Comparison of ENCODE assay signal across 11 cellular contexts in the genomic region with DNA sequence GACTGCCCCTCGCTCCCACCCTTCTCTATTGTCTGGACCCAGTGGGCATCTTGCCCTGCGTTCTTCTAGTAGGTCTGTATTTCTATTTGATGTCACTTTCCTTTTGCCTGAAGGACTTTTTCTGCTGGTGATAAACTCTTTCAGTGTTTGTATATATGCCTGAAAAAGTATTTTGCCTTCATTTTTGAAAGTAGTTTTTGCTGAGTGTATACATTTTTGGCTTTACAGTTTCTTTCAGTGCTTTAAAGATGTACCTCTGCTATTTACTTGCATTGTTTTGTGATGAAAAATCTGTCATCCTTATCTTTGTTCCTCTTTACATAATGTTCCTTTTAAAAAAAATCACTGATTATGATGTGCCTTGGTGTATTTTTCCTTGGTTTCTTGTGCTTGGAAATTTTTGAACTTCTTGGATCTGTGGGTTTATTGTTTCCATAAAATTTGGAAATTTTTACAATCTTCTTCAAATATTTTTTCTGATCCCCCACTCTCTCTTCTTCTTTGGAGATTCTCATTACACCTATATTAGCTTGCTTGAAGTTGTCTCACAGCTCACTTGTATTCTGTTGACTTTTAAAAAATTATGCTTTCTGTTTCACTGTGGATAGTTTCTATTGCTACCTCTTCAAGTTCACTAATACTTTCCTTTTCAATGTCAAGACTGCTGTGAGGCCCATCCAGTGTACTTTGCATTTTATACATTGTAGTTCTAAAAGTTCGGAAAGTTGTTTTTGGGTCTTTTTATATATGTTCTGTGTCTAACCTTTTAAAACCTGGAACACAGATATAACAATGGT.
DNase-seq lines count a peak whose midpoint lies in the region; ATAC-seq and TF ChIP-seq lines count a peak whose summit lies in the region.
"Had no signal": no experiment of that assay in that cellular context is flagged by ENCODE, and none has a peak within 500 bp of the region (broad histone marks: within the 10 kb centered on the region; RNA-seq: fewer than 3 reads in every experiment).

No MANE protein-coding gene starts in this region.

- no peak overlapping the region for H3K4me3 ChIP-seq in brain microvascular endothelial cell (ENCODE audit: low read depth, low read length)

- ATAC-seq in GM18909 (IDR thresholded peaks at IDR 0.05; ENCODE audit: poor library complexity, unreplicated experiment) (peak; percentile 82), GM21576 (IDR thresholded peaks at IDR 0.05; ENCODE audit: unreplicated experiment) (peak; percentile 80), HG03280 (IDR thresholded peaks at IDR 0.05; ENCODE audit: unreplicated experiment) (peak; percentile 90), naive B cell (ENCODE audit: low read depth in 2 of 2) (peak in 1 of 2 donors; percentile 35)

- no peaks in the 10 kb centered on the region for H3K27me3 Mint-ChIP-seq in naive B cell

- peak overlapping the region in 1 of 8 donors; percentile 2 for H3K4me3 Mint-ChIP-seq in naive B cell

- H3K27ac Mint-ChIP-seq in naive B cell: peak overlapping the region in 4 of 6 donors; percentile 53 to 92 (median 78)

- no peaks in the 10 kb centered on the region for H3K27me3 ChIP-seq in brain microvascular endothelial cell (replicated peaks)

- peaks cover 34 to 67% of the 10 kb centered on the region in 2 donors for H3K36me3 Mint-ChIP-seq in naive B cell

- no peaks in the 10 kb centered on the region for H3K9me3 Mint-ChIP-seq in naive B cell

- in situ Hi-C loops in brain microvascular endothelial cell (cut with HindIII; ENCODE audit: low pct_ligation_motif_present, low sequenced_read_pairs): no loop called here

- DNase-seq in naive B cell: no peak
- DNase-seq in brain microvascular endothelial cell: no peak
- no peak for DNase-seq in activated effector memory CD4-positive, alpha-beta T cell treated with Interleukin-2 at 50 U/mL for 16 hours
- DNase-seq in RPMI8226: no peak
- DNase-seq in anterior cingulate cortex (lab: John Stamatoyannopoulos, UW): no peak
- DNase-seq: activated CD4-positive, alpha-beta T cell treated with anti-CD3 and anti-CD28 coated beads for 4 hours; H7; substantia nigra had no signal

- TF ChIP-seq CTCF in brain microvascular endothelial cell (IDR thresholded peaks at IDR 0.05; ENCODE audit: low read depth, low read length, missing control alignments): no peak

- H3K4me1 Mint-ChIP-seq in naive B cell: peaks cover 17 to 48% (median 39%) of the 10 kb centered on the region in 3 donors

- H3K27ac ChIP-seq in brain microvascular endothelial cell: no peak overlapping the region

- H3K36me3 ChIP-seq in brain microvascular endothelial cell (replicated peaks): peaks cover 89% of the 10 kb centered on the region
